In genomic region chr9:3835393-3835792, GRCh38 we compare ENCODE assay signal across 25 cellular contexts.
"Had no signal": no experiment of that assay in that cellular context is flagged by ENCODE, and none has a peak within 500 bp of the region (broad histone marks: within the 10 kb centered on the region; RNA-seq: fewer than 3 reads in every experiment).

No MANE protein-coding gene starts in this region.

- H3K9me3 ChIP-seq: left ventricle myocardium inferior, mucosa of descending colon, pancreas, prostate gland, suprapubic skin, thoracic aorta, tibial artery, upper lobe of right lung had no signal

- H3K27ac ChIP-seq: hepatocyte, left ventricle myocardium inferior, pancreas, prostate gland, skin epidermis, suprapubic skin, thoracic aorta, tibial artery, upper lobe of right lung had no signal

- H3K27me3 ChIP-seq: hepatocyte, pancreas, suprapubic skin, tibial artery, upper lobe of right lung had no signal

- H2AFZ ChIP-seq: hepatocyte had no signal

- ATAC-seq: mucosa of descending colon; naive thymus-derived CD4-positive, alpha-beta T cell; natural killer cell treated with Interleukin-12 subunit alpha and Interleukin-12 subunit beta and Interleukin-15 and Interleukin-18, amount 100 ng/mL, for 72 hours; pancreas; right cardiac atrium; sciatic nerve; stimulated activated naive B cell treated with anti-CD40 and anti-IgM and Interleukin-4, amounts not matched to agents 10 μg/mL and 1 μg/mL and 100 μg/mL, for 72 hours; upper lobe of right lung had no signal

- H3K36me3 ChIP-seq: left ventricle myocardium inferior, pancreas, prostate gland, suprapubic skin, thoracic aorta, tibial artery, upper lobe of right lung had no signal

- H3K4me2 ChIP-seq: hepatocyte had no signal

- DNase-seq: islet precursor cell; left ventricle myocardium inferior; midbrain; mucosa of descending colon; naive thymus-derived CD4-positive, alpha-beta T cell; pancreas; retina; right cardiac atrium; stimulated activated CD4-positive, alpha-beta T cell treated with anti-CD3 and anti-CD28 coated beads, Interleukin-12 subunit alpha, Interleukin-12 subunit beta, amount 100 ng/mL, for 4 hours; stimulated activated CD4-positive, alpha-beta T cell treated with anti-CD3 and anti-CD28 coated beads, Interleukin-15, amount 100 ng/mL, for 24 hours; stimulated activated CD4-positive, alpha-beta T cell treated with anti-CD3 and anti-CD28 coated beads, Interleukin-2, amount 100 ng/mL, for 24 hours; stimulated activated CD4-positive, alpha-beta T cell treated with anti-CD3 and anti-CD28 coated beads, Interleukin-4, amount 100 ng/mL, for 1 hour; stimulated activated naive B cell treated with anti-CD40 and anti-IgM and Interleukin-4, amounts not matched to agents 10 μg/mL and 1 μg/mL and 100 μg/mL, for 72 hours; tibial artery; trophoblast cell; upper lobe of right lung had no signal

- H3K4me3 ChIP-seq: hepatocyte, left ventricle myocardium inferior, lung, mucosa of descending colon, pancreas, prostate gland, skin epidermis, suprapubic skin, thoracic aorta, tibial artery, upper lobe of right lung had no signal

- H3K4me1 ChIP-seq: left ventricle myocardium inferior, pancreas, prostate gland, suprapubic skin, tibial artery, upper lobe of right lung had no signal

- FAIRE-seq: pancreas, urothelium cell line had no signal

- H3K79me2 ChIP-seq: hepatocyte had no signal
